ENCODE assay signal across 8 cellular contexts in genomic region chr1:167221804-167222610, GRCh38. TPM values are rescaled to one million over a fixed set of nuclear protein-coding genes. Genes with fewer than 3 reads are reported as not detected.
DNase-seq lines count a peak whose midpoint lies in the region; ATAC-seq, FAIRE-seq and TF ChIP-seq lines count a peak whose summit lies in the region.

No MANE protein-coding gene starts in this region.

- H3K9me1 ChIP-seq in endothelial cell of umbilical vein (replicated peaks; ENCODE audit: control insufficient read depth, extremely low read depth, insufficient read depth, low read length), result no peaks in the 10 kb centered on the region

- H3K4me2 ChIP-seq in endothelial cell of umbilical vein (ENCODE audit: insufficient read depth, low read length), result peak overlapping the region; percentile 81

- H3K4me3 ChIP-seq in CD8-positive, alpha-beta memory T cell (ENCODE audit: low read length), result peak overlapping the region; percentile 63
- peak overlapping the region; percentile 69 for H3K4me3 ChIP-seq in NT2/D1 (ENCODE audit: insufficient read length, low read depth)
- H3K4me3 ChIP-seq in endothelial cell of umbilical vein (replicated peaks in 1 of 3; ENCODE audit: insufficient read depth in 1 of 3, low read depth in 1 of 3, low read length in 3 of 3), result peak overlapping the region; percentile 61 to 95 (median 74)
- peak overlapping the region; percentile 67 for H3K4me3 ChIP-seq in mucosa of descending colon

- H3K9me3 Mint-ChIP-seq in CD8-positive, alpha-beta memory T cell, result no peaks in the 10 kb centered on the region

- POLR2A ChIA-PET in CD8-positive, alpha-beta memory T cell (lab: Charles Lee), result interaction anchor here (0.6 to 1.7 kb wide), 4 partner anchors 11 to 428 kb away, joined by 3 to 9 read pairs (median 4); no protein-coding TSS in a partner anchor
- POLR2A ChIA-PET in endothelial cell of umbilical vein (lab: Charles Lee), result no interaction called here

- no peaks in the 10 kb centered on the region for H3K9me3 ChIP-seq in CD8-positive, alpha-beta memory T cell (ENCODE audit: low read length)
- H3K9me3 ChIP-seq in NT2/D1 (ENCODE audit: insufficient read depth, low read length) (peaks cover under 1% of the 10 kb centered on the region; the same call in 1 of the 2 replicates), endothelial cell of umbilical vein (replicated peaks; ENCODE audit: control insufficient read depth, insufficient read depth, low read length) (no peaks in the 10 kb centered on the region), mucosa of descending colon (no peaks in the 10 kb centered on the region)

- H3K4me1 Mint-ChIP-seq in CD8-positive, alpha-beta memory T cell, result peaks cover 31 to 59% (median 54%) of the 10 kb centered on the region in 3 donors

- no peaks in the 10 kb centered on the region for H3K27me3 ChIP-seq in CD8-positive, alpha-beta memory T cell (ENCODE audit: insufficient read depth, low read length, poor library complexity, severe bottlenecking)
- H3K27me3 ChIP-seq in NT2/D1 (ENCODE audit: insufficient read depth, insufficient read length) (no peaks in the 10 kb centered on the region), endothelial cell of umbilical vein (ENCODE audit: control insufficient read depth in 2 of 2, insufficient read depth in 2 of 2, low read length in 2 of 2) (no peaks in the 10 kb centered on the region)

- dilution Hi-C loops in endothelial cell of umbilical vein (cut with MboI; ENCODE audit: extremely low pct_ligation_motif_present, low sequenced_read_pairs), result no loop called here

- H3K4me3 Mint-ChIP-seq in CD8-positive, alpha-beta memory T cell, result peak overlapping the region; percentile 84 to 98 (median 96)

- peaks cover 0 to 5% of the 10 kb centered on the region in 2 donors for H3K27me3 Mint-ChIP-seq in CD8-positive, alpha-beta memory T cell

- peak overlapping the region; percentile 88 for H3K27ac ChIP-seq in CD8-positive, alpha-beta memory T cell (ENCODE audit: low read depth, low read length)
- H3K27ac ChIP-seq in endothelial cell of umbilical vein (ENCODE audit: insufficient read depth, low read depth, low read length), result peak overlapping the region; percentile 53

- peak overlapping the region; percentile 69 for H2AFZ ChIP-seq in endothelial cell of umbilical vein (ENCODE audit: low read depth, low read length)

- H3K27ac Mint-ChIP-seq in CD8-positive, alpha-beta memory T cell, result peak overlapping the region; percentile 92 to 100 (median 98)

- TF ChIP-seq CTCF in endothelial cell of umbilical vein (IDR thresholded peaks at IDR 0.05; ENCODE audit: extremely low read depth in 1 of 2, insufficient read depth in 1 of 2, low read depth in 1 of 2, low read length in 2 of 2) (no peak), mucosa of descending colon (IDR thresholded peaks at IDR 0.05) (no peak)

- H4K20me1 ChIP-seq in endothelial cell of umbilical vein (replicated peaks; ENCODE audit: control insufficient read depth, extremely low read depth, insufficient read depth, low read length), result no peaks in the 10 kb centered on the region

- no peak for FAIRE-seq in endothelial cell of umbilical vein (lab: Jason Lieb, UNC)

- intact Hi-C loops in endothelial cell of umbilical vein (cut with micrococcal nuclease) (loop anchor here (2.0 to 5.0 kb wide), 3 partner anchors 330 to 501 kb away; partner anchors contain the start of gene CREG1), mucosa of descending colon (cut with DNase I, micrococcal nuclease) (no loop called here)

- BruUV-seq in endothelial cell of umbilical vein (replicated peaks; lab: Mats Ljungman, UMichigan), result no TSS peak

- no peaks in the 10 kb centered on the region for H3K36me3 ChIP-seq in CD8-positive, alpha-beta memory T cell (ENCODE audit: insufficient read depth, low read length)
- no peaks in the 10 kb centered on the region for H3K36me3 ChIP-seq in NT2/D1 (ENCODE audit: insufficient read depth, insufficient read length, low read length)
- H3K36me3 ChIP-seq in endothelial cell of umbilical vein (ENCODE audit: control insufficient read depth in 2 of 2, extremely low read depth in 1 of 2, insufficient read depth in 2 of 2, low read length in 2 of 2), result no peaks in the 10 kb centered on the region
- H3K36me3 ChIP-seq in mucosa of descending colon (ENCODE audit: low read depth), result no peaks in the 10 kb centered on the region

- no peak for TF ChIP-seq POLR2A in endothelial cell of umbilical vein (IDR thresholded peaks at IDR 0.05; ENCODE audit: low read depth, low read length)

- H3K79me2 ChIP-seq in endothelial cell of umbilical vein (ENCODE audit: control insufficient read depth, insufficient read depth, low read length), result peaks cover 47% of the 10 kb centered on the region

- peak; percentile 56 to 82 (median 69) for DNase-seq in CD8-positive, alpha-beta memory T cell
- no peak for DNase-seq in NT2/D1 (ENCODE audit: low read depth, low spot score)
- DNase-seq in activated CD8-positive, alpha-beta memory T cell treated with anti-CD3 and anti-CD28 coated beads, Interleukin-2, amount 50 U/mL, for 4 hours, result peak; percentile 59
- DNase-seq in endothelial cell of umbilical vein (ENCODE audit: low read depth, low spot score), result peak; percentile 81
- DNase-seq in mucosa of descending colon, result peak; percentile 81 to 85 (median 84)
- DNase-seq in stimulated activated CD8-positive, alpha-beta memory T cell treated with anti-CD3 and anti-CD28 coated beads, Interleukin-4, amount 100 ng/mL, for 1 hour (ENCODE audit: low read depth in 2 of 2, low spot score in 1 of 2), result peak; percentile 31 to 42

- H3K4me1 ChIP-seq in CD8-positive, alpha-beta memory T cell (ENCODE audit: insufficient read depth, low read length), result peaks cover 28% of the 10 kb centered on the region
- H3K4me1 ChIP-seq in NT2/D1 (ENCODE audit: insufficient read depth, insufficient read length), result peaks cover 3% of the 10 kb centered on the region
- H3K4me1 ChIP-seq in endothelial cell of umbilical vein (ENCODE audit: control insufficient read depth, extremely low read depth, insufficient read depth, low read length), result peaks cover 8% of the 10 kb centered on the region
- peaks cover 18% of the 10 kb centered on the region for H3K4me1 ChIP-seq in mucosa of descending colon (ENCODE audit: low read depth)

- CTCF ChIA-PET in CD8-positive, alpha-beta memory T cell (lab: Charles Lee), result interaction anchor here (1.7 to 3.6 kb wide), 3 partner anchors 11 to 296 kb away, joined by 6 to 20 read pairs (median 6); partner anchors contain the start of gene CD247
- CTCF ChIA-PET in endothelial cell of umbilical vein (lab: Charles Lee), result interaction anchor here (0.6 to 1.2 kb wide), 2 partner anchors 155 to 235 kb away, joined by 3 to 4 read pairs; no protein-coding TSS in a partner anchor

- peaks cover 0 to 14% (median 3%) of the 10 kb centered on the region in 3 donors for H3K36me3 Mint-ChIP-seq in CD8-positive, alpha-beta memory T cell

- H3K9ac ChIP-seq in NT2/D1 (ENCODE audit: insufficient read length, low read depth), result peak overlapping the region; percentile 89
- peak overlapping the region; percentile 62 for H3K9ac ChIP-seq in endothelial cell of umbilical vein (replicated peaks; ENCODE audit: extremely low read depth, insufficient read depth, low read length)

- peak; percentile 56 for ATAC-seq in GM19438 (IDR thresholded peaks at IDR 0.05; ENCODE audit: low read depth, unreplicated experiment)
- ATAC-seq in HG03575 (IDR thresholded peaks at IDR 0.05; ENCODE audit: extremely low read depth, insufficient number of reproducible peaks, low FRiP score, unreplicated experiment), result peak; percentile 50
- peak; percentile 44 for ATAC-seq in mucosa of descending colon

TF ChIP-seq in endothelial cell of umbilical vein, 7 proteins besides CTCF, POLR2A, EP300 and RAD21:
- TF ChIP-seq FOS (IDR thresholded peaks at IDR 0.05; ENCODE audit: borderline replicate concordance, insufficient read depth, low read length), result no peak
- TF ChIP-seq MYC (IDR thresholded peaks at IDR 0.05; ENCODE audit: low read depth, low read length), result no peak
TF ChIP-seq in endothelial cell of umbilical vein: peak in this region for 0.

RNA-seq across cellular contexts. Expression of gene POU2F1, which starts 1.3 kb away (rescaled TPM):
- total RNA-seq in CD8-positive, alpha-beta memory T cell, result 10 to 100 TPM; 12.3 to 13.5 TPM
- 11.8 TPM for polyA plus RNA-seq in CD8-positive, alpha-beta memory T cell
- total RNA-seq in endothelial cell of umbilical vein (12.9 and 15.0 TPM in 2 replicates), mucosa of descending colon (10 to 100 TPM; 16.9 to 18.5 (median 18.0) TPM)
- 6.0 and 7.3 TPM in 2 replicates for polyA plus RNA-seq in endothelial cell of umbilical vein
- polyA plus RNA-seq in endothelial cell of umbilical vein (2011; cell fraction: cytosol; rRNA removed), result 2.8 and 3.0 TPM in 2 replicates
- polyA plus RNA-seq in endothelial cell of umbilical vein (2011; cell fraction: nucleus; rRNA removed), result 19.3 and 23.3 TPM in 2 replicates
- polyA plus RNA-seq in endothelial cell of umbilical vein (2012), result 2.3 and 2.6 TPM in 2 replicates
- polyA minus RNA-seq in endothelial cell of umbilical vein, result 25.6 and 29.9 TPM in 2 replicates
- 9.5 TPM for polyA minus RNA-seq in endothelial cell of umbilical vein (2011; cell fraction: cytosol; rRNA and poly(A)+ RNA removed)
- 48.5 and 65.8 TPM in 2 replicates for polyA minus RNA-seq in endothelial cell of umbilical vein (2011; cell fraction: nucleus; rRNA and poly(A)+ RNA removed)
